10 cellular contexts compared by ENCODE assay signal in the genomic region with DNA sequence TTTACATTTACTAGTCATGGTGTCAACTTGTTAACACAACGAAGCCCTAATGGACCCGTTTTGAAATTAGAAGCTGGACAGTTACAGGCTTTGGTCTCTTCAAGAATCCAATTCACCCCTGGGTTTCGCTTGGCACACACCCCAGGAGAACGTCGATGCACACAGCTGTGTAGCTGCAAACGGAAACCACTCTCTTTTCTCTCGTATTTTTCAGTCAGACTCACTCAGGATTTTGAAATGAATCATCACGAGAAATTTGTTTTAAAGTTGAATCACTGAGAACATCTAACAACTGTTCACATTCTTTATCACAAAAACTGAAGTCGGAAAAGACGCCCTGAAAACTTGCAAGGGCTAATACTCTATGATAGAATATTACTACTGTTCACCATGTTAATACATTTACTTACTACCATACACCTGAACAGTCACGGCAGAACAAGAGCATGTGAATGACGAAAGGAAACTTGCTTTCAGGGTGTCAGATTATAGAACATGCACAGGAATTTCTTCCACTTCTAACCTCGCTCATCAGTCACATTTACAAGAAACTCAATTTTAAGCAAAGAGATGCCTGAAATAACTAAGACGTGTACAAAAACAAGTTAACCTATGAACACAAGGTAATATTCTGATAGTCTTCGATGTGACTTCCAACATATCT. TPM values are rescaled to one million over a fixed set of nuclear protein-coding genes. Genes with fewer than 3 reads are reported as not detected.
DNase-seq lines count a peak whose midpoint lies in the region; ATAC-seq, FAIRE-seq and TF ChIP-seq lines count a peak whose summit lies in the region.
"Had no signal": no experiment of that assay in that cellular context is flagged by ENCODE, and none has a peak within 500 bp of the region (broad histone marks: within the 10 kb centered on the region; RNA-seq: fewer than 3 reads in every experiment).

No MANE protein-coding gene starts in this region.

- peak; percentile 87 for FAIRE-seq in GM19239 (lab: Jason Lieb, UNC)

- no peaks in the 10 kb centered on the region for H3K27me3 ChIP-seq in adrenal gland
- H3K27me3 ChIP-seq in hepatocyte = no peaks in the 10 kb centered on the region

- H3K4me1 ChIP-seq in adrenal gland (replicated peaks in 1 of 2) = peaks cover 8 to 26% of the 10 kb centered on the region in 2 donors
- H3K4me1 ChIP-seq in hepatocyte (ENCODE audit: insufficient read depth) = peaks cover 8% of the 10 kb centered on the region

- H3K36me3 ChIP-seq in adrenal gland (replicated peaks in 1 of 2) = no peaks in the 10 kb centered on the region
- no peaks in the 10 kb centered on the region for H3K36me3 ChIP-seq in hepatocyte (replicated peaks; ENCODE audit: insufficient read depth, low read depth)

- no peak for TF ChIP-seq CTCF in adrenal gland (IDR thresholded peaks at IDR 0.05)
- no peak for TF ChIP-seq CTCF in hepatocyte (IDR thresholded peaks at IDR 0.05; ENCODE audit: poor library complexity)

- intact Hi-C loops in adrenal gland (cut with DNase I) = no loop called here

- POLR2A ChIA-PET in HEK293T (lab: Yijun Ruan, JAX) = no interaction called here

- CTCF ChIA-PET in HEK293T (lab: Yijun Ruan, JAX) = no interaction called here

- no peak overlapping the region for H3K4me2 ChIP-seq in hepatocyte

- H3K27ac ChIP-seq in adrenal gland (peak overlapping the region; percentile 3 to 70 (median 56)), hepatocyte (peak overlapping the region; percentile 11)

- H3K9me3 ChIP-seq in adrenal gland (replicated peaks in 1 of 3) = no peaks in the 10 kb centered on the region
- H3K9me3 ChIP-seq in hepatocyte (ENCODE audit: low read depth) = no peaks in the 10 kb centered on the region

- peak in 1 of 2 donors; percentile 37 for TF ChIP-seq POLR2A in adrenal gland (IDR thresholded peaks at IDR 0.05)

- H3K79me2 ChIP-seq in hepatocyte = no peaks in the 10 kb centered on the region

- H3K4me3 ChIP-seq in adrenal gland (no peak overlapping the region), hepatocyte (no peak overlapping the region)

- peak; percentile 89 for DNase-seq in AG08395 (ENCODE audit: low spot score)
- no peak for DNase-seq in GM19239 (ENCODE audit: insufficient read length, low spot score)
- DNase-seq in adrenal gland = peak in 6 of 7 donors; percentile 65 to 80 (median 68)
- DNase-seq in hepatocyte (ENCODE audit: low spot score) = no peak
- DNase-seq in HEK293T (ENCODE audit: extremely low spot score) = no peak
- no peak for DNase-seq in NCI-H1436 treated with DMSO at 0.1 percent for 48 hours (lab: John Stamatoyannopoulos, UW)
- DNase-seq: cortex of kidney, NCI-H1092 had no signal

- H4K20me1 ChIP-seq in hepatocyte (ENCODE audit: insufficient read depth, poor library complexity, severe bottlenecking) = no peaks in the 10 kb centered on the region

- WGBS in adrenal gland, 4 donors = 36 to 44% (median 39%) methylated on average over 15 of the region's 15 CpGs
- WGBS in hepatocyte (ENCODE audit: low lambda C conversion rate, missing lambda C conversion rate) = 84% methylated on average over 15 of the region's 15 CpGs

- ATAC-seq in HG03442 (IDR thresholded peaks at IDR 0.05; ENCODE audit: unreplicated experiment) = no peak
- ATAC-seq in HG03432 (IDR thresholded peaks at IDR 0.05; ENCODE audit: unreplicated experiment) = no peak

- no peaks in the 10 kb centered on the region for H3K9me2 ChIP-seq in hepatocyte (replicated peaks; ENCODE audit: insufficient read depth)

- H2AFZ ChIP-seq in hepatocyte = no peak overlapping the region

TF ChIP-seq in HEK293T, 16 proteins besides CTCF, POLR2A, EP300 and RAD21:
- no peak for TF ChIP-seq NFRKB (IDR thresholded peaks at IDR 0.05)
- no peak for TF ChIP-seq ARNT (IDR thresholded peaks at IDR 0.05)
- TF ChIP-seq FOXA1 (IDR thresholded peaks at IDR 0.05) = no peak
- no peak for TF ChIP-seq TARDBP (IDR thresholded peaks at IDR 0.05)
- TF ChIP-seq FOXK2 (IDR thresholded peaks at IDR 0.05) = no peak
- TF ChIP-seq LEF1 (IDR thresholded peaks at IDR 0.05; ENCODE audit: borderline replicate concordance) = no peak
- TF ChIP-seq SP1 (IDR thresholded peaks at IDR 0.05) = no peak
- TF ChIP-seq SUZ12 (IDR thresholded peaks at IDR 0.05) = no peak
- no peak for TF ChIP-seq HDGF (IDR thresholded peaks at IDR 0.05; ENCODE audit: borderline replicate concordance)
- TF ChIP-seq FOXM1 (IDR thresholded peaks at IDR 0.05; ENCODE audit: borderline replicate concordance) = no peak
- TF ChIP-seq ZNF384 (IDR thresholded peaks at IDR 0.05) = no peak
- TF ChIP-seq CTBP1 (IDR thresholded peaks at IDR 0.05; ENCODE audit: borderline replicate concordance) = no peak

RNA-seq across cellular contexts. Expression of a gene that starts 4.7 kb away (rescaled TPM):
- total RNA-seq in adrenal gland = 10 to 100 TPM; 29.7 to 54.8 (median 44.2) TPM
- polyA plus RNA-seq in adrenal gland = 10 to 100 TPM in 2 of 3 donors, 1 to 10 TPM in 1; 7.6 to 61.7 (median 14.2) TPM
- 11.2 and 11.4 TPM in 2 replicates for total RNA-seq in hepatocyte
- 5.5 and 6.4 TPM in 2 replicates for polyA plus RNA-seq in hepatocyte

RNA-seq across cellular contexts. Expression of a gene that starts 29.0 kb away (rescaled TPM):
- total RNA-seq in adrenal gland (10 to 100 TPM; 27.9 to 63.4 (median 36.4) TPM), hepatocyte (0.32 and 1.0 TPM in 2 replicates)
- polyA plus RNA-seq in adrenal gland (10 to 100 TPM in 1 of 3 donors, 1 to 10 TPM in 2; 7.6 to 15.1 (median 7.9) TPM), hepatocyte (0.50 and 0.57 TPM in 2 replicates)

RNA-seq across cellular contexts. Expression of a gene that starts 37.9 kb away (rescaled TPM):
- total RNA-seq in adrenal gland (1 to 10 TPM; 1.5 to 4.4 (median 2.1) TPM), hepatocyte (0.27 TPM in 1 of 2 replicates, not detected in the other)
- polyA plus RNA-seq in adrenal gland (1 to 10 TPM in 2 of 3 donors, under 1 TPM in 1; 0.47 to 2.4 (median 1.4) TPM), hepatocyte (not detected in 2 replicates)

RNA-seq across cellular contexts. Expression of a gene that starts 53.3 kb away (rescaled TPM):
- total RNA-seq in adrenal gland = 10 to 100 TPM; 24.1 to 74.0 (median 35.0) TPM
- polyA plus RNA-seq in adrenal gland = 10 to 100 TPM in 2 of 3 donors, 1 to 10 TPM in 1; 6.3 to 20.5 (median 18.8) TPM
- 36.4 and 51.7 TPM in 2 replicates for total RNA-seq in hepatocyte
- 46.8 and 55.9 TPM in 2 replicates for polyA plus RNA-seq in hepatocyte

Comparison
In these comparisons a context has a peak if more than half of its experiments do, and no peak if none do; other contexts are left out.
1. DNase-seq: peak in AG08395 (single experiment) and adrenal gland (6 of 7); none in GM19239 (single experiment), hepatocyte (single experiment), HEK293T (single experiment) and NCI-H1436 treated with DMSO at 0.1 percent for 48 hours (single experiment).
2. RNA of a gene that starts 29.0 kb away (total RNA-seq): 27.9 to 63.4 TPM in adrenal gland; 0.32 to 1.0 TPM in hepatocyte; every median in the first group is over 10 times any median in the second.